ENCODE assay signal across 19 cellular contexts in the genomic region with DNA sequence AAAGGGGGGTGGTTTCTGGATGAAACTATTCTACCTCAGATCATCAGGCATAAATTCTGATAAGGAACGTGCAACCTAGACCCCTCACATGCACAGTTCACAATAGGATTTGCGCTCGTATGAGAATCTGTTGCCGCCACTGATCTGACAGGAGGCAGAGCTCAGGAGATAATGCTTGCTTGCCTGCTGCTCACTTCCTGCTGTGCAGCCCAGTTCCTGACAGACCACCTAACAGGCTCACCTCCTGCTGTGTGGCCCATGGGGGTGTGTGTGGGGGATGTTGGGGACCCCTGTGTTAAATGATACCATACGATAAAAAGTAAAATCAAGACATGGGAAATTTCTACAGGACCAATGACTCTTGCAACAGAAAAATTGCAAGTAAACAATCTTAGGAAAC. TPM values are rescaled to one million over a fixed set of nuclear protein-coding genes. Genes with fewer than 3 reads are reported as not detected.
A peak's percentile ranks its signal among the peaks of the same experiment; 100 is the strongest.
DNase-seq lines count a peak whose midpoint lies in the region; FAIRE-seq and TF ChIP-seq lines count a peak whose summit lies in the region.
"Had no signal": no experiment of that assay in that cellular context is flagged by ENCODE, and none has a peak within 500 bp of the region (broad histone marks: within the 10 kb centered on the region; RNA-seq: fewer than 3 reads in every experiment).

No MANE protein-coding gene starts in this region.

- peak; percentile 39 for FAIRE-seq in H1 (lab: Jason Lieb, UNC)

- H3K18ac ChIP-seq in H1 (ENCODE audit: extremely low read depth, low read length) (peak overlapping the region; percentile 15), mesenchymal stem cell (ENCODE audit: low read depth in 1 of 2, low read length in 2 of 2) (peak overlapping the region; percentile 14 to 40)

- peak overlapping the region; percentile 78 for H4K5ac ChIP-seq in H1 (ENCODE audit: insufficient read length, low read depth, low read length)

- peak overlapping the region; percentile 8 for H4K91ac ChIP-seq in H1 (replicated peaks; ENCODE audit: insufficient read length, low read length)
- peak overlapping the region; percentile 70 for H4K91ac ChIP-seq in mesenchymal stem cell (ENCODE audit: low read length)

- no peaks in the 10 kb centered on the region for H3K9me3 ChIP-seq in HUES64 (ENCODE audit: insufficient read depth, low read depth, low read length)
- H3K9me3 ChIP-seq in H1 (ENCODE audit: insufficient read depth in 2 of 2, low read depth in 1 of 2, low read length in 1 of 2), result no peaks in the 10 kb centered on the region
- H3K9me3 ChIP-seq in mesenchymal stem cell (ENCODE audit: control insufficient read depth, low read length), result no peaks in the 10 kb centered on the region
- H3K9me3 ChIP-seq: heart left ventricle had no signal

- 0 out of 2 replicates have a peak overlapping the region, but pooled peaks have one; percentile 65 for H2AK5ac ChIP-seq in H1 (ENCODE audit: low read depth, low read length)
- no peak overlapping the region for H2AK5ac ChIP-seq in mesenchymal stem cell (ENCODE audit: low read length, severe bottlenecking)

- no peak overlapping the region for H3K14ac ChIP-seq in H1 (ENCODE audit: insufficient read length)
- no peak overlapping the region for H3K14ac ChIP-seq in mesenchymal stem cell (ENCODE audit: low read length in 2 of 2)

- peak in 1 of 2 experiments; percentile 14; a peak in 1 of 4 replicates for TF ChIP-seq RAD21 in H1 (IDR thresholded peaks at IDR 0.05 in 1 of 2, conservative IDR thresholded peaks at IDR 0.05 in 1 of 2; ENCODE audit: low read depth in 2 of 2, low read length in 2 of 2)

- H2AFZ ChIP-seq in H1 (ENCODE audit: low read length) (no peak overlapping the region), mesenchymal stem cell (ENCODE audit: low read depth, low read length) (no peak overlapping the region)

- H3K36me3 ChIP-seq in HUES64 (ENCODE audit: insufficient read depth, low read length) (no peaks in the 10 kb centered on the region), H1 (ENCODE audit: control insufficient read depth in 2 of 4, insufficient read depth in 4 of 4, low read length in 3 of 4) (no peaks in the 10 kb centered on the region), mesenchymal stem cell (ENCODE audit: control insufficient read depth in 1 of 2, insufficient read depth in 2 of 2, low read depth in 1 of 2, low read length in 2 of 2) (no peaks in the 10 kb centered on the region)
- H3K36me3 ChIP-seq: heart left ventricle had no signal

- H3K4me2 ChIP-seq in H1 (ENCODE audit: insufficient read depth in 1 of 2, low read depth in 2 of 2, low read length in 2 of 2) (peak overlapping the region; percentile 48 to 70), mesenchymal stem cell (ENCODE audit: low read length, poor library complexity, severe bottlenecking) (peak overlapping the region; percentile 27)

- H3K4me1 ChIP-seq in HUES64 (ENCODE audit: insufficient read depth, low read length) (peaks cover 59% of the 10 kb centered on the region), H1 (replicated peaks in 1 of 4; ENCODE audit: control insufficient read depth in 3 of 4, insufficient read depth in 4 of 4, low read length in 3 of 4) (peaks cover 8 to 28% (median 16%) of the 10 kb centered on the region in 4 experiments), mesenchymal stem cell (ENCODE audit: control insufficient read depth, insufficient read depth, low read depth, low read length) (peaks cover 2% of the 10 kb centered on the region)

- DNase-seq in AG10803 (ENCODE audit: low read depth), result no peak
- peak; percentile 21 to 66 for DNase-seq in H1 (ENCODE audit: low read depth in 1 of 2, low spot score in 2 of 2)
- DNase-seq in mesenchymal stem cell, result no peak
- DNase-seq in activated CD4-positive, alpha-beta T cell treated with anti-CD3 and anti-CD28 coated beads for 4 hours, result no peak
- DNase-seq in nucleus accumbens (lab: John Stamatoyannopoulos, UW), result no peak
- DNase-seq in iPS-NIHi7 (ENCODE audit: extremely low spot score), result no peak
- no peak for DNase-seq in HuH-7 (ENCODE audit: low spot score)
- DNase-seq: activated effector memory CD4-positive, alpha-beta T cell treated with anti-CD3 and anti-CD28 coated beads, Interleukin-2, amount 50 U/mL, for 16 hours; CD8-positive, alpha-beta memory T cell; DND-41; heart left ventricle; left ventricle myocardium superior; naive B cell; NCI-H187; SIG-M5; stimulated activated CD4-positive, alpha-beta T cell treated with anti-CD3 and anti-CD28 coated beads, Interleukin-2, amount 100 ng/mL, for 24 hours; T-helper 2 cell had no signal

- peak; percentile 23 to 45; a peak in 2 of 3 replicates for TF ChIP-seq POLR2A in H1 (IDR thresholded peaks at IDR 0.05; ENCODE audit: control extremely low read depth in 1 of 2, low read depth in 2 of 2, low read length in 2 of 2)

- no peaks in the 10 kb centered on the region for H3K23me2 ChIP-seq in H1 (ENCODE audit: low read depth, low read length)

- H3K4me3 ChIP-seq in AG10803 (ENCODE audit: low read length) (peak overlapping the region; percentile 5; the same call in 1 of the 2 replicates), HUES64 (ENCODE audit: low read length) (peak overlapping the region; percentile 43), H1 (ENCODE audit: extremely low read depth in 1 of 4, insufficient read depth in 2 of 4, low read depth in 3 of 4, low read length in 4 of 4) (peak overlapping the region in 3 of 4 experiments; percentile 16 to 48 (median 22); a peak in 5 of 8 replicates), mesenchymal stem cell (ENCODE audit: insufficient read depth in 1 of 2, low read depth in 1 of 2, low read length in 2 of 2) (peak overlapping the region in 1 of 2 experiments; percentile 70)
- H3K4me3 ChIP-seq: coronary artery had no signal

- H3K9ac ChIP-seq in HUES64 (ENCODE audit: low read depth, low read length) (peak overlapping the region; percentile 78), H1 (replicated peaks in 1 of 4; ENCODE audit: extremely low read depth in 1 of 4, low read depth in 3 of 4, low read length in 3 of 4) (peak overlapping the region in 2 of 4 experiments; percentile 50 to 54; a peak in 2 of 7 replicates), mesenchymal stem cell (ENCODE audit: low read length) (peak overlapping the region; percentile 73)

- H3K23ac ChIP-seq in H1 (ENCODE audit: insufficient read length) (no peak overlapping the region), mesenchymal stem cell (ENCODE audit: low read length in 2 of 2) (no peak overlapping the region)

- no peaks in the 10 kb centered on the region for H3K79me1 ChIP-seq in H1 (ENCODE audit: low read depth, low read length)
- H3K79me1 ChIP-seq in mesenchymal stem cell (replicated peaks; ENCODE audit: low read length, poor library complexity, severe bottlenecking), result no peaks in the 10 kb centered on the region

- H2BK5ac ChIP-seq in H1 (ENCODE audit: low read depth, low read length), result peak overlapping the region; percentile 98
- H2BK5ac ChIP-seq in mesenchymal stem cell (ENCODE audit: low read depth, low read length, poor library complexity, severe bottlenecking), result no peak overlapping the region

- POLR2A ChIA-PET in H1 (lab: Charles Lee; ENCODE audit: partially characterized antibody), result interaction anchor here (0.6 to 1.3 kb wide), 8 partner anchors 11 to 1252 kb away, joined by 3 to 7 read pairs (median 4); no protein-coding TSS in a partner anchor

- no peak overlapping the region for H4K8ac ChIP-seq in H1 (ENCODE audit: extremely low read depth, insufficient read depth, low read length)
- no peak overlapping the region for H4K8ac ChIP-seq in mesenchymal stem cell (ENCODE audit: low read length)

- H2BK12ac ChIP-seq in H1 (ENCODE audit: low read depth, low read length) (peak overlapping the region; percentile 82; the same call in 1 of the 2 replicates), mesenchymal stem cell (ENCODE audit: low read length in 2 of 2) (peak overlapping the region in 1 of 2 experiments; percentile 51)

- no peaks in the 10 kb centered on the region for H3K27me3 ChIP-seq in HUES64 (ENCODE audit: insufficient read depth, low read length)
- no peaks in the 10 kb centered on the region for H3K27me3 ChIP-seq in H1 (replicated peaks in 1 of 4; ENCODE audit: control insufficient read depth in 3 of 4, extremely low read depth in 1 of 4, insufficient read depth in 3 of 4, low read length in 3 of 4)
- no peaks in the 10 kb centered on the region for H3K27me3 ChIP-seq in mesenchymal stem cell (ENCODE audit: control insufficient read depth in 1 of 2, insufficient read depth in 1 of 2, low read length in 2 of 2)
- H3K27me3 ChIP-seq: heart left ventricle had no signal

- CTCF ChIA-PET in H1 (lab: Charles Lee; ENCODE audit: partially characterized antibody), result interaction anchor here (0.6 kb wide), 1 partner anchor 272 kb away, joined by 3 read pairs; no protein-coding TSS in a partner anchor

- H3K79me2 ChIP-seq in H1 (ENCODE audit: control insufficient read depth in 1 of 2, insufficient read depth in 2 of 2, low read length in 2 of 2), result no peaks in the 10 kb centered on the region

- no peak for TF ChIP-seq EP300 in H1 (IDR thresholded peaks at IDR 0.05; ENCODE audit: borderline replicate concordance in 1 of 2, low read depth in 2 of 2, low read length in 2 of 2)

- H3K27ac ChIP-seq in HUES64 (ENCODE audit: low read depth, low read length) (peak overlapping the region; percentile 99), H1 (ENCODE audit: low read depth, low read length) (peak overlapping the region; percentile 87), mesenchymal stem cell (ENCODE audit: low read length, poor library complexity, severe bottlenecking) (no peak overlapping the region)
- H3K27ac ChIP-seq: coronary artery, heart left ventricle had no signal

- H3K4ac ChIP-seq in H1 (replicated peaks; ENCODE audit: insufficient read length, low read depth, low read length), result no peak overlapping the region
- H3K4ac ChIP-seq in mesenchymal stem cell (ENCODE audit: low read depth in 1 of 2, low read length in 2 of 2), result no peak overlapping the region

- no peak overlapping the region for H2BK15ac ChIP-seq in H1 (ENCODE audit: low read length)
- no peak overlapping the region for H2BK15ac ChIP-seq in mesenchymal stem cell (ENCODE audit: low read depth, poor library complexity, severe bottlenecking)

- peak overlapping the region; percentile 88 for H3K56ac ChIP-seq in H1 (replicated peaks; ENCODE audit: insufficient read length, low read depth, low read length)

- H2BK20ac ChIP-seq in H1 (ENCODE audit: low read length), result no peak overlapping the region

- H2BK120ac ChIP-seq in H1 (replicated peaks; ENCODE audit: low read depth, low read length) (peak overlapping the region; percentile 99), mesenchymal stem cell (ENCODE audit: low read depth, low read length) (no peak overlapping the region)

- no peaks in the 10 kb centered on the region for H4K20me1 ChIP-seq in H1 (replicated peaks in 1 of 2; ENCODE audit: control insufficient read depth in 1 of 2, insufficient read depth in 2 of 2, low read length in 2 of 2)

- TF ChIP-seq CTCF in AG10803 (conservative IDR thresholded peaks at IDR 0.05; ENCODE audit: low read length) (no peak), H1 (IDR thresholded peaks at IDR 0.05; ENCODE audit: control extremely low read depth in 1 of 3, insufficient read depth in 1 of 3, low read depth in 1 of 3, low read length in 3 of 3) (no peak)

- 1% methylated on average over 5 of the region's 5 CpGs for WGBS in HUES64
- WGBS in H1 (ENCODE audit: extremely low coverage in 1 of 2, insufficient coverage in 1 of 2, insufficient read length in 1 of 2, insufficient replicate concordance in 2 of 2, low coverage in 1 of 2, low lambda C conversion rate in 2 of 2, missing lambda C conversion rate in 1 of 2), 2 experiments, result 1% methylated on average over 5 of the region's 5 CpGs; no CpG with 5 or more reads in 1 of the 2 experiments
- 35% methylated on average over 4 of the region's 5 CpGs for WGBS in mesenchymal stem cell

RNA-seq across cellular contexts. Expression of a gene that starts 24.0 kb away (rescaled TPM):
- 1.7 TPM for polyA plus RNA-seq in HUES64 (2013, experiment 1 of 2)
- 2.5 TPM for polyA plus RNA-seq in HUES64 (2013, experiment 2 of 2)
- 2.1 and 2.6 TPM in 2 replicates for total RNA-seq in H1 (2021; fragmentation: NEBNext Ultra II Directional; extraction: Animal tissue kit (Norgen Biotek cat#: 25700))
- 0.32 and 0.46 TPM in 2 replicates for polyA plus RNA-seq in H1 (2011; rRNA removed)
- polyA plus RNA-seq in H1 (2011; cell fraction: cytosol; rRNA removed), result 0.97 TPM
- 1.0 TPM for polyA plus RNA-seq in H1 (2011; cell fraction: nucleus; rRNA removed)
- polyA plus RNA-seq in H1 (2012, experiment 1 of 2), result 0.78 to 2.9 TPM (median 1.2 TPM) in 4 replicates
- polyA plus RNA-seq in H1 (2012, experiment 2 of 2), result not detected
- 3.0 TPM for polyA plus RNA-seq in H1 (2013, experiment 1 of 2)
- 3.2 TPM for polyA plus RNA-seq in H1 (2013, experiment 2 of 2)
- polyA minus RNA-seq in H1 (2011; rRNA and poly(A)+ RNA removed), result 1.5 TPM in 2 replicates
- not detected for polyA minus RNA-seq in H1 (2011; cell fraction: cytosol; rRNA and poly(A)+ RNA removed)
- polyA minus RNA-seq in H1 (2011; cell fraction: nucleus; rRNA and poly(A)+ RNA removed), result 5.9 TPM
- polyA plus RNA-seq in mesenchymal stem cell (2013, experiment 1 of 2), result 0.04 TPM
- 0.15 TPM for polyA plus RNA-seq in mesenchymal stem cell (2013, experiment 2 of 2)
- total RNA-seq: CD8-positive, alpha-beta memory T cell had no signal
- polyA plus RNA-seq: CD8-positive, alpha-beta memory T cell had no signal

Comparison
In these comparisons a context has a peak if more than half of its experiments do, and no peak if none do; other contexts are left out.
1. DNase-seq: peak in H1 (2 of 2); none in AG10803 (single experiment), mesenchymal stem cell (single experiment), activated CD4-positive, alpha-beta T cell treated with anti-CD3 and anti-CD28 coated beads for 4 hours (0 of 2), nucleus accumbens (0 of 56), iPS-NIHi7 (single experiment) and HuH-7 (single experiment).